Comparison of ENCODE assay signal across 15 cellular contexts in the genomic region with DNA sequence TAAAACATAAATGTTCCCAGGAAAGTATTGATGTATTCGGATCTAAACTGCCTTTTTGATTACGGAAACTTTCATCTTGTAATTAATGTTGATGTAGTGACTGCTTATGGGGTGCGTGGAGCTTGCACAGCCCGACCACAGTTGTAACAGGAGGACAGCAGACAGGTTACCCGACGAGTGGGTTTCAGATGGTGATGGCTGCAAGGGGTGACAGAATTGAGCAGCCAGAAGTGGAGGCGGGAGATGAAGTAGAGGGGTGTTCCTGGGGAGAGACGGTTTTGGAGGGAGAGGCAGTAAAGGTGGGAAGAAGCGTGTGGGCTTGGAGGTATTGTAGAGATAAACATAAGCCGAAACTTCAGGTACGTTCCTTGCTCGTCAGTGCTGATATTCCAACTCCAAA. TPM values are rescaled to one million over a fixed set of nuclear protein-coding genes. Genes with fewer than 3 reads are reported as not detected.
A peak's percentile ranks its signal among the peaks of the same experiment; 100 is the strongest.
DNase-seq lines count a peak whose midpoint lies in the region; ATAC-seq and TF ChIP-seq lines count a peak whose summit lies in the region.
"Had no signal": no experiment of that assay in that cellular context is flagged by ENCODE, and none has a peak within 500 bp of the region (broad histone marks: within the 10 kb centered on the region; RNA-seq: fewer than 3 reads in every experiment).

No MANE protein-coding gene starts in this region.

- H3K27ac Mint-ChIP-seq in neural crest cell (ENCODE audit: unreplicated experiment) (peak overlapping the region; percentile 54), type B pancreatic cell (no peak overlapping the region)
- no peak overlapping the region for H3K27ac Mint-ChIP-seq in T-helper 2 cell treated with Interferon-gamma antibody and Interleukin-4, amounts not matched to agents 5 μg/mL and 100 μg/mL, for 36 hours
- H3K27ac Mint-ChIP-seq: CD14-positive monocyte; CD8-positive, alpha-beta T cell had no signal

- no peaks in the 10 kb centered on the region for H3K9me3 Mint-ChIP-seq in neural crest cell
- peaks cover 2% of the 10 kb centered on the region for H3K9me3 Mint-ChIP-seq in type B pancreatic cell
- H3K9me3 Mint-ChIP-seq in T-helper 2 cell treated with Interferon-gamma antibody and Interleukin-4, amounts not matched to agents 5 μg/mL and 100 μg/mL, for 36 hours = peaks cover 8% of the 10 kb centered on the region
- H3K9me3 Mint-ChIP-seq: CD8-positive, alpha-beta T cell had no signal

- peak overlapping the region; percentile 73 for H3K27ac ChIP-seq in WERI-Rb-1
- H3K27ac ChIP-seq: 22Rv1 had no signal

- H3K4me3 ChIP-seq in WERI-Rb-1 (ENCODE audit: low read depth, low read length) = no peak overlapping the region

- H3K36me3 Mint-ChIP-seq in neural crest cell (ENCODE audit: low read depth) (peaks cover 20% of the 10 kb centered on the region), type B pancreatic cell (peaks cover 38% of the 10 kb centered on the region)
- peaks cover 44% of the 10 kb centered on the region for H3K36me3 Mint-ChIP-seq in T-helper 2 cell treated with Interferon-gamma antibody and Interleukin-4, amounts not matched to agents 5 μg/mL and 100 μg/mL, for 36 hours (ENCODE audit: low read depth)

- H3K9me3 ChIP-seq in WERI-Rb-1 (ENCODE audit: severe bottlenecking) = no peaks in the 10 kb centered on the region

- H3K27me3 Mint-ChIP-seq in neural crest cell (ENCODE audit: low read depth) = no peaks in the 10 kb centered on the region
- H3K27me3 Mint-ChIP-seq in type B pancreatic cell = no peaks in the 10 kb centered on the region
- H3K27me3 Mint-ChIP-seq in T-helper 2 cell treated with Interferon-gamma antibody and Interleukin-4, amounts not matched to agents 5 μg/mL and 100 μg/mL, for 36 hours (ENCODE audit: low read depth) = no peaks in the 10 kb centered on the region

- DNase-seq in activated CD4-positive, alpha-beta T cell treated with anti-CD3 and anti-CD28 coated beads for 48 hours = peak; percentile 0
- no peak for DNase-seq in activated CD4-positive, alpha-beta T cell treated with anti-CD3 and anti-CD28 coated beads, Interleukin-2, amount 50 U/mL, for 4 hours
- DNase-seq in WERI-Rb-1 = no peak
- no peak for DNase-seq in neural crest cell (ENCODE audit: low read depth, low spot score)
- peak; percentile 47 for DNase-seq in type B pancreatic cell (ENCODE audit: extremely low spot score, unreplicated experiment)
- no peak for DNase-seq in DMS 273 (lab: John Stamatoyannopoulos, UW; ENCODE audit: unreplicated experiment)
- DNase-seq in T-helper 2 cell treated with Interferon-gamma antibody and Interleukin-4, amounts not matched to agents 5 μg/mL and 100 μg/mL, for 36 hours (ENCODE audit: low spot score) = no peak
- DNase-seq: CD8-positive, alpha-beta T cell; COR-L47; DND-41; GDM1; HCEC 1CT had no signal

- TF ChIP-seq CTCF in WERI-Rb-1 (IDR thresholded peaks at IDR 0.05; ENCODE audit: low read depth, low read length) (no peak), neural crest cell (conservative IDR thresholded peaks at IDR 0.05) (no peak), type B pancreatic cell (conservative IDR thresholded peaks at IDR 0.05) (no peak)

- H3K4me1 Mint-ChIP-seq in neural crest cell = peaks cover 23% of the 10 kb centered on the region
- peaks cover 14% of the 10 kb centered on the region for H3K4me1 Mint-ChIP-seq in type B pancreatic cell (ENCODE audit: unreplicated experiment)
- peaks cover 26% of the 10 kb centered on the region for H3K4me1 Mint-ChIP-seq in T-helper 2 cell treated with Interferon-gamma antibody and Interleukin-4, amounts not matched to agents 5 μg/mL and 100 μg/mL, for 36 hours (ENCODE audit: low read depth)

- no peaks in the 10 kb centered on the region for H3K27me3 ChIP-seq in WERI-Rb-1 (ENCODE audit: insufficient read depth, low read depth, severe bottlenecking)

- H3K4me3 Mint-ChIP-seq in neural crest cell (no peak overlapping the region), type B pancreatic cell (no peak overlapping the region)
- no peak overlapping the region for H3K4me3 Mint-ChIP-seq in T-helper 2 cell treated with Interferon-gamma antibody and Interleukin-4, amounts not matched to agents 5 μg/mL and 100 μg/mL, for 36 hours
- H3K4me3 Mint-ChIP-seq: CD14-positive monocyte; CD8-positive, alpha-beta T cell had no signal

- ATAC-seq in GM18867 (IDR thresholded peaks at IDR 0.05; ENCODE audit: unreplicated experiment) = no peak
- ATAC-seq: CD8-positive, alpha-beta T cell had no signal

- peaks cover 70% of the 10 kb centered on the region for H3K36me3 ChIP-seq in WERI-Rb-1

RNA-seq across cellular contexts. Expression of gene CEP72, which starts 5.8 kb away (rescaled TPM):
- total RNA-seq in neural crest cell (27.2 and 29.4 TPM in 2 replicates), type B pancreatic cell (ENCODE audit: low replicate concordance) (14.2 and 27.8 TPM in 2 replicates)

Comparison
In these comparisons a context has a peak if more than half of its experiments do, and no peak if none do; other contexts are left out.
1. DNase-seq: peak in activated CD4-positive, alpha-beta T cell treated with anti-CD3 and anti-CD28 coated beads for 48 hours (single experiment) and type B pancreatic cell (single experiment); none in activated CD4-positive, alpha-beta T cell treated with anti-CD3 and anti-CD28 coated beads, Interleukin-2, amount 50 U/mL, for 4 hours (0 of 2), WERI-Rb-1 (single experiment), neural crest cell (single experiment), DMS 273 (single experiment) and T-helper 2 cell treated with Interferon-gamma antibody and Interleukin-4, amounts not matched to agents 5 μg/mL and 100 μg/mL, for 36 hours (single experiment).